ENCODE assay signal across 19 cellular contexts in genomic region chr3:56339671-56340070, GRCh38.
"Had no signal": no experiment of that assay in that cellular context is flagged by ENCODE, and none has a peak within 500 bp of the region (broad histone marks: within the 10 kb centered on the region; RNA-seq: fewer than 3 reads in every experiment).

No MANE protein-coding gene starts in this region.

- H3K27ac Mint-ChIP-seq: activated naive CD8-positive, alpha-beta T cell treated with anti-CD3 and anti-CD28 coated beads, Interleukin-2, amount 50 U/mL, for 24 hours; memory B cell; nephron progenitor cell; stimulated activated naive CD8-positive, alpha-beta T cell treated with anti-CD3 and anti-CD28 coated beads, Interleukin-15, amount 100 ng/mL, for 72 hours had no signal

- H3K4me3 ChIP-seq: mucosa of descending colon, tibial artery had no signal

- H3K36me3 Mint-ChIP-seq: memory B cell had no signal

- H2AFZ ChIP-seq: parathyroid adenoma had no signal

- H3K4me1 ChIP-seq: foreskin keratinocyte, parathyroid adenoma, tibial artery had no signal

- H3K27me3 Mint-ChIP-seq: stimulated activated naive CD8-positive, alpha-beta T cell treated with anti-CD3 and anti-CD28 coated beads, Interleukin-15, amount 100 ng/mL, for 72 hours had no signal

- H3K27me3 ChIP-seq: tibial artery had no signal

- H3K4me1 Mint-ChIP-seq: activated naive CD8-positive, alpha-beta T cell treated with anti-CD3 and anti-CD28 coated beads, Interleukin-2, amount 50 U/mL, for 24 hours; memory B cell; nephron progenitor cell; stimulated activated naive CD8-positive, alpha-beta T cell treated with anti-CD3 and anti-CD28 coated beads, Interleukin-15, amount 100 ng/mL, for 72 hours had no signal

- ATAC-seq: activated naive CD8-positive, alpha-beta T cell treated with anti-CD3 and anti-CD28 coated beads, Interleukin-2, amount 50 U/mL, for 24 hours; left colon; mucosa of descending colon; stimulated activated naive CD8-positive, alpha-beta T cell treated with anti-CD3 and anti-CD28 coated beads, Interleukin-15, amount 100 ng/mL, for 72 hours had no signal

- H3K36me3 ChIP-seq: tibial artery had no signal

- H3K27ac ChIP-seq: foreskin keratinocyte, parathyroid adenoma, tibial artery had no signal

- H3K79me2 ChIP-seq: parathyroid adenoma had no signal

- DNase-seq: activated CD4-positive, alpha-beta T cell treated with anti-CD3 and anti-CD28 coated beads for 4 hours; activated CD4-positive, alpha-beta T cell treated with anti-CD3 and anti-CD28 coated beads, Interleukin-2, amount 50 U/mL, for 48 hours; activated CD4-positive, CD25-positive, alpha-beta regulatory T cell; activated CD8-positive, alpha-beta memory T cell treated with anti-CD3 and anti-CD28 coated beads, Interleukin-2, amount 50 U/mL, for 48 hours; activated gamma-delta T cell; activated naive CD4-positive, alpha-beta T cell treated with anti-CD3 and anti-CD28 coated beads, Interleukin-2, amount 50 U/mL, for 16 hours; activated naive CD8-positive, alpha-beta T cell treated with anti-CD3 and anti-CD28 coated beads, Interleukin-2, amount 50 U/mL, for 24 hours; activated T-cell treated with anti-CD3 and anti-CD28 coated beads, Interleukin-2, amount 50 U/mL, for 48 hours; effector CD8-positive, alpha-beta T cell; foreskin keratinocyte; left colon; mucosa of descending colon; nephron progenitor cell; stimulated activated CD4-positive, alpha-beta T cell treated with anti-CD3 and anti-CD28 coated beads, Interleukin-12 subunit alpha, Interleukin-12 subunit beta, amount 100 ng/mL, for 4 hours; stimulated activated CD4-positive, alpha-beta T cell treated with anti-CD3 and anti-CD28 coated beads, Interleukin-4, amount 100 ng/mL, for 4 hours; stimulated activated naive CD8-positive, alpha-beta T cell treated with anti-CD3 and anti-CD28 coated beads, Interleukin-15, amount 100 ng/mL, for 72 hours; tibial artery had no signal

- H3K9me3 Mint-ChIP-seq: activated naive CD8-positive, alpha-beta T cell treated with anti-CD3 and anti-CD28 coated beads, Interleukin-2, amount 50 U/mL, for 24 hours; memory B cell; nephron progenitor cell; stimulated activated naive CD8-positive, alpha-beta T cell treated with anti-CD3 and anti-CD28 coated beads, Interleukin-15, amount 100 ng/mL, for 72 hours had no signal

- H3K9ac ChIP-seq: parathyroid adenoma had no signal

- H3K4me3 Mint-ChIP-seq: activated naive CD8-positive, alpha-beta T cell treated with anti-CD3 and anti-CD28 coated beads, Interleukin-2, amount 50 U/mL, for 24 hours; memory B cell; nephron progenitor cell; stimulated activated naive CD8-positive, alpha-beta T cell treated with anti-CD3 and anti-CD28 coated beads, Interleukin-15, amount 100 ng/mL, for 72 hours had no signal

- H3K9me3 ChIP-seq: mucosa of descending colon, tibial artery had no signal
